In genomic region chr16:11386791-11387546, GRCh38 we compare ENCODE assay signal across 10 cellular contexts. TPM values are rescaled to one million over a fixed set of nuclear protein-coding genes. Genes with fewer than 3 reads are reported as not detected.
DNase-seq lines count a peak whose midpoint lies in the region; FAIRE-seq and TF ChIP-seq lines count a peak whose summit lies in the region.
"Had no signal": no experiment of that assay in that cellular context is flagged by ENCODE, and none has a peak within 500 bp of the region (broad histone marks: within the 10 kb centered on the region; RNA-seq: fewer than 3 reads in every experiment).

No MANE protein-coding gene starts in this region.

- no peaks in the 10 kb centered on the region for H3K9me2 ChIP-seq in PC-9 (ENCODE audit: insufficient read depth)

- CTCF ChIA-PET in PC-9 (lab: Charles Lee) = no interaction called here

- no peak for TF ChIP-seq EP300 in sigmoid colon (IDR thresholded peaks at IDR 0.05)

- H3K36me3 ChIP-seq in ascending aorta (no peaks in the 10 kb centered on the region), kidney (ENCODE audit: control insufficient read depth in 1 of 2, insufficient read depth in 2 of 2, low read length in 2 of 2) (no peaks in the 10 kb centered on the region), sigmoid colon (no peaks in the 10 kb centered on the region), PC-9 (ENCODE audit: low read depth) (no peaks in the 10 kb centered on the region)

- DNase-seq in GM13977 (ENCODE audit: low spot score) (peak; percentile 23), ascending aorta (ENCODE audit: low spot score in 2 of 2) (no peak), kidney (peak; percentile 69), sigmoid colon (no peak), RKO (ENCODE audit: low spot score) (no peak), PC-9 (no peak), NCI-H1930 (lab: John Stamatoyannopoulos, UW) (no peak)
- DNase-seq: Calu3, NCI-H510A treated with DMSO at 0.1 percent for 48 hours had no signal

- peaks cover 0 to 9% of the 10 kb centered on the region in 2 donors for H3K4me1 ChIP-seq in ascending aorta
- H3K4me1 ChIP-seq in kidney (ENCODE audit: control insufficient read depth in 1 of 2, insufficient read depth in 1 of 2, low read depth in 1 of 2, low read length in 2 of 2) = peaks cover 0 to 5% of the 10 kb centered on the region in 2 donors
- H3K4me1 ChIP-seq in sigmoid colon = peaks cover 0 to 6% (median 0%) of the 10 kb centered on the region in 4 donors
- 0 out of 2 replicates have a peak, but pooled peaks cover 5% of the 10 kb centered on the region for H3K4me1 ChIP-seq in PC-9 (replicated peaks; ENCODE audit: insufficient read depth)

- H4K20me1 ChIP-seq in PC-9 (ENCODE audit: insufficient read depth) = no peaks in the 10 kb centered on the region

- H3K9me3 ChIP-seq in ascending aorta (no peaks in the 10 kb centered on the region), kidney (ENCODE audit: control insufficient read depth in 1 of 2, low read length in 2 of 2) (no peaks in the 10 kb centered on the region), sigmoid colon (no peaks in the 10 kb centered on the region), PC-9 (ENCODE audit: insufficient read depth, low read depth) (no peaks in the 10 kb centered on the region)

- 58 to 59% methylated on average over 22 of the region's 22 CpGs for WGBS in sigmoid colon, 2 donors

- intact Hi-C loops in ascending aorta (cut with DNase I) (no loop called here), kidney (cut with DNase I) (no loop called here), sigmoid colon (cut with DNase I) (no loop called here), PC-9 (cut with micrococcal nuclease; ENCODE audit: unreplicated experiment) (no loop called here)

- no TSS peak for BruUV-seq in PC-9 (replicated peaks; lab: Mats Ljungman, UMichigan)

- H3K79me2 ChIP-seq in PC-9 (ENCODE audit: low read depth) = no peaks in the 10 kb centered on the region

- H3K27ac ChIP-seq in 22Rv1 (no peak overlapping the region), ascending aorta (no peak overlapping the region), kidney (ENCODE audit: low read depth in 2 of 2, low read length in 2 of 2) (no peak overlapping the region), sigmoid colon (no peak overlapping the region), PC-9 (no peak overlapping the region)

- no peak overlapping the region for H2AFZ ChIP-seq in PC-9

- no peak overlapping the region for H3K4me2 ChIP-seq in PC-9

- POLR2A ChIA-PET in PC-9 (lab: Charles Lee; ENCODE audit: unreplicated experiment) = no interaction called here

- H3K4me3 ChIP-seq in ascending aorta (no peak overlapping the region), kidney (ENCODE audit: low read length in 2 of 2) (no peak overlapping the region), sigmoid colon (no peak overlapping the region), PC-9 (no peak overlapping the region)

- TF ChIP-seq CTCF in 22Rv1 (IDR thresholded peaks at IDR 0.05) (peak; percentile 42), GM13977 (IDR thresholded peaks at IDR 0.05; ENCODE audit: extremely low read depth, insufficient read depth, missing control alignments) (peak; percentile 41), ascending aorta (IDR thresholded peaks at IDR 0.05) (peak; percentile 40 to 58 (median 45)), kidney (IDR thresholded peaks at IDR 0.05; ENCODE audit: borderline replicate concordance, extremely low read depth, insufficient read depth) (no peak), sigmoid colon (IDR thresholded peaks at IDR 0.05) (no peak), PC-9 (conservative IDR thresholded peaks at IDR 0.05) (no peak)

- no peak for FAIRE-seq in kidney (lab: Jason Lieb, UNC)

- H3K27me3 ChIP-seq in ascending aorta (no peaks in the 10 kb centered on the region), sigmoid colon (peaks cover 0 to 5% (median 0%) of the 10 kb centered on the region in 3 donors), PC-9 (ENCODE audit: insufficient read depth, low read depth) (no peaks in the 10 kb centered on the region)

- no peak overlapping the region for H3K9ac ChIP-seq in kidney (ENCODE audit: low read length in 2 of 2)

- in situ Hi-C loops in GM13977 (cut with MboI; ENCODE audit: low pct_unique_long_range_greater_than_20kb, low sequenced_read_pairs, unreplicated experiment) = no loop called here

- H3F3A ChIP-seq in PC-9 (ENCODE audit: insufficient read depth, low read depth) = no peaks in the 10 kb centered on the region

- TF ChIP-seq POLR2A in sigmoid colon (IDR thresholded peaks at IDR 0.05) = no peak

RNA-seq across cellular contexts. Expression of gene RMI2, which starts 41.7 kb away (rescaled TPM):
- not detected for total RNA-seq in ascending aorta
- 4.6 TPM for total RNA-seq in kidney
- 5.2 TPM for polyA plus RNA-seq in kidney (ENCODE audit: insufficient read depth, low read depth, low replicate concordance)
- 1 to 10 TPM in 2 of 4 donors, under 1 TPM in 2; 0.36 to 2.2 (median 1.2) TPM for total RNA-seq in sigmoid colon
- 10 to 100 TPM in 1 of 3 donors, 1 to 10 TPM in 2; 5.4 to 19.3 (median 8.1) TPM for polyA plus RNA-seq in sigmoid colon
- total RNA-seq in PC-9 (2021) = 29.0 and 38.0 TPM in 2 replicates

Comparison
In these comparisons a context has a peak if more than half of its experiments do, and no peak if none do; other contexts are left out.
1. CTCF ChIP-seq: peak in 22Rv1 (single experiment), GM13977 (single experiment) and ascending aorta (3 of 3); none in kidney (single experiment), sigmoid colon (0 of 4) and PC-9 (single experiment).
2. DNase-seq: peak in GM13977 (single experiment) and kidney (single experiment); none in ascending aorta (0 of 2), sigmoid colon (single experiment), RKO (single experiment), PC-9 (0 of 2) and NCI-H1930 (0 of 2).